ENCODE assay signal across 1 cellular context in the genomic region with DNA sequence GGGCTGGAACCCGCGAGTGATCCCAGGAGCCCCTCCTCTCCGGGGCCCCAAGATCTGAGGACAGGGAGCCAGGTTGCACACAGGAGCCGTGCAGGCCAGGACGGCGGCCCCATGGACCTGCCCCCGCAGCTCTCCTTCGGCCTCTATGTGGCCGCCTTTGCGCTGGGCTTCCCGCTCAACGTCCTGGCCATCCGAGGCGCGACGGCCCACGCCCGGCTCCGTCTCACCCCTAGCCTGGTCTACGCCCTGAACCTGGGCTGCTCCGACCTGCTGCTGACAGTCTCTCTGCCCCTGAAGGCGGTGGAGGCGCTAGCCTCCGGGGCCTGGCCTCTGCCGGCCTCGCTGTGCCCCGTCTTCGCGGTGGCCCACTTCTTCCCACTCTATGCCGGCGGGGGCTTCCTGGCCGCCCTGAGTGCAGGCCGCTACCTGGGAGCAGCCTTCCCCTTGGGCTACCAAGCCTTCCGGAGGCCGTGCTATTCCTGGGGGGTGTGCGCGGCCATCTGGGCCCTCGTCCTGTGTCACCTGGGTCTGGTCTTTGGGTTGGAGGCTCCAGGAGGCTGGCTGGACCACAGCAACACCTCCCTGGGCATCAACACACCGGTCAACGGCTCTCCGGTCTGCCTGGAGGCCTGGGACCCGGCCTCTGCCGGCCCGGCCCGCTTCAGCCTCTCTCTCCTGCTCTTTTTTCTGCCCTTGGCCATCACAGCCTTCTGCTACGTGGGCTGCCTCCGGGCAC.
TF ChIP-seq lines count a peak whose summit lies in the region.

No MANE protein-coding gene starts in this region.

TF ChIP-seq in HepG2, 621 proteins besides CTCF, POLR2A, EP300 and RAD21:
- TF ChIP-seq ZNF883 (CRISPR knock-in tag; IDR thresholded peaks at IDR 0.05; ENCODE audit: not compliant biosample characterization) (peak; percentile 4), GPN1 (CRISPR knock-in tag; IDR thresholded peaks at IDR 0.05; ENCODE audit: borderline replicate concordance) (no peak), KDM1A (CRISPR knock-in tag; IDR thresholded peaks at IDR 0.05) (no peak), GZF1 (CRISPR knock-in tag; IDR thresholded peaks at IDR 0.05) (no peak)
